25 cellular contexts compared by ENCODE assay signal in the genomic region with DNA sequence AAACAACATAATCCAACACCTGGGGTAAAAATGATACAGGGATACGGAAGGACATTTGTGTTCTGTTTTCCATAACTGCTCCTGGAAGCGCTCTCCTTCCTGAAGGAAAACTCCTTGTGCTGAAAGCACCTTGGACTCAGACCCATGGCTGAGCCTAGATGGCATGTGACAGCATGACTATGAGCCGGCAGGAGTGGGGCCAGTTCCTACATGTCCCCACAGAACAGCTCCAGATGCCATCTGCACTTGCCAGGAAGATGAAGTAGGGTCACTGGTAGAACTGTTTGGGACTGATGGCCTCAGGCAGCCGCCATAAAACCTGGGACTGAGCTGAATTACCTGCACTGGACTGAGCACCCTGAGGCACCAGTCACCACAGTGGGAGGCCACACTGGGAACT.
"Had no signal": no experiment of that assay in that cellular context is flagged by ENCODE, and none has a peak within 500 bp of the region (broad histone marks: within the 10 kb centered on the region; RNA-seq: fewer than 3 reads in every experiment).

No MANE protein-coding gene starts in this region.

- FAIRE-seq: kidney had no signal

- H3K9ac ChIP-seq: neural progenitor cell had no signal

- H3K27ac ChIP-seq: esophagus squamous epithelium, neural progenitor cell, right lobe of liver, testis, transverse colon had no signal

- H3K27me3 ChIP-seq: esophagus squamous epithelium, neural progenitor cell, right lobe of liver, testis, transverse colon had no signal

- H3K4me2 ChIP-seq: neural progenitor cell had no signal

- H2AFZ ChIP-seq: neural progenitor cell had no signal

- ATAC-seq: left colon; right lobe of liver; stimulated activated naive CD8-positive, alpha-beta T cell treated with anti-CD3 and anti-CD28 coated beads, Interleukin-15, Interleukin-2, amounts not matched to agents 100 U/mL and 50 U/mL, for 24 hours; T-helper 17 cell had no signal

- H3K9me3 ChIP-seq: breast epithelium, esophagus squamous epithelium, right lobe of liver, testis, transverse colon had no signal

- DNase-seq: activated CD4-positive, alpha-beta memory T cell treated with anti-CD3 and anti-CD28 coated beads, Interleukin-2, amount 10 ng/mL, durations not matched to agents 7 days and 5 days; activated CD4-positive, alpha-beta T cell treated with anti-CD3 and anti-CD28 coated beads for 1 hour; activated CD4-positive, alpha-beta T cell treated with anti-CD3 and anti-CD28 coated beads, Interleukin-2, amount 10 ng/mL, durations not matched to agents 7 days and 5 days; activated CD8-positive, alpha-beta memory T cell treated with anti-CD3 and anti-CD28 coated beads, Interleukin-2, amount 50 U/mL, for 48 hours; activated gamma-delta T cell treated with Interleukin-2 at 50 U/mL for 16 hours; activated naive CD4-positive, alpha-beta T cell treated with anti-CD3 and anti-CD28 coated beads, Interleukin-2, amount 50 U/mL, for 16 hours; activated T-cell treated with anti-CD3 and anti-CD28 coated beads, Interleukin-2, amount 50 U/mL, for 24 hours; amniotic stem cell; endodermal cell; esophagus squamous epithelium; hippocampal formation; kidney; left colon; naive B cell; occipital lobe; posterior cingulate gyrus; right lobe of liver; stimulated activated CD4-positive, alpha-beta T cell treated with anti-CD3 and anti-CD28 coated beads, Interleukin-4, amount 100 ng/mL, for 1 hour; stimulated activated naive CD8-positive, alpha-beta T cell treated with anti-CD3 and anti-CD28 coated beads, Interleukin-15, Interleukin-2, amounts not matched to agents 100 U/mL and 50 U/mL, for 24 hours; T-helper 17 cell; T1000; testis; transverse colon had no signal

- H3K36me3 ChIP-seq: breast epithelium, esophagus squamous epithelium, neural progenitor cell, right lobe of liver, transverse colon had no signal

- H3K4me3 ChIP-seq: breast epithelium, esophagus squamous epithelium, neural progenitor cell, right lobe of liver, testis, transverse colon had no signal
